ENCODE assay signal across 8 cellular contexts in genomic region chr1:47438321-47439150, GRCh38. TPM values are rescaled to one million over a fixed set of nuclear protein-coding genes. Genes with fewer than 3 reads are reported as not detected.
A peak's percentile ranks its signal among the peaks of the same experiment; 100 is the strongest.
DNase-seq lines count a peak whose midpoint lies in the region; ATAC-seq and TF ChIP-seq lines count a peak whose summit lies in the region.

No MANE protein-coding gene starts in this region.

- peaks cover 10% of the 10 kb centered on the region for H3K36me3 Mint-ChIP-seq in activated CD4-positive, alpha-beta T cell treated with anti-CD3 and anti-CD28 coated beads for 36 hours (ENCODE audit: low read depth)

- H3K27ac Mint-ChIP-seq in activated CD4-positive, alpha-beta T cell treated with anti-CD3 and anti-CD28 coated beads for 36 hours, result no peak overlapping the region

- H3K4me1 Mint-ChIP-seq in activated CD4-positive, alpha-beta T cell treated with anti-CD3 and anti-CD28 coated beads for 36 hours, result peaks cover 15% of the 10 kb centered on the region

- no peaks in the 10 kb centered on the region for H3K9me3 Mint-ChIP-seq in activated CD4-positive, alpha-beta T cell treated with anti-CD3 and anti-CD28 coated beads for 36 hours (ENCODE audit: low read depth)

- H3K4me3 Mint-ChIP-seq in activated CD4-positive, alpha-beta T cell treated with anti-CD3 and anti-CD28 coated beads for 36 hours, result peak overlapping the region; percentile 58

- H3K27me3 Mint-ChIP-seq in activated CD4-positive, alpha-beta T cell treated with anti-CD3 and anti-CD28 coated beads for 36 hours, result peaks cover 17% of the 10 kb centered on the region

- POLR2A ChIA-PET in activated CD4-positive, alpha-beta T cell treated with anti-CD3 and anti-CD28 coated beads for 36 hours (lab: Charles Lee), result interaction anchor here (0.6 to 2.0 kb wide), 2 partner anchors 23 to 124 kb away, joined by 3 to 9 read pairs; partner anchors contain the start of gene STIL

- no peak for ATAC-seq in activated CD4-positive, alpha-beta T cell treated with anti-CD3 and anti-CD28 coated beads for 36 hours

- TF ChIP-seq CTCF in fibroblast of pulmonary artery (IDR thresholded peaks at IDR 0.05; ENCODE audit: low read length, missing control alignments), result no peak

- intact Hi-C loops in activated CD4-positive, alpha-beta T cell treated with anti-CD3 and anti-CD28 coated beads for 36 hours (cut with DNase I, micrococcal nuclease), result loop anchor here (5.0 kb wide), 3 partner anchors 261 to 1191 kb away; partner anchors contain the start of genes RAD54L (in 1 of the 2) and SPATA6 (in 1 of the 2)

- peak overlapping the region; percentile 24 for H3K4me3 ChIP-seq in fibroblast of pulmonary artery (replicated peaks; ENCODE audit: low read depth, low read length)

- DNase-seq in activated CD4-positive, alpha-beta T cell treated with anti-CD3 and anti-CD28 coated beads for 36 hours, result peak; percentile 56
- DNase-seq in activated CD4-positive, alpha-beta T cell treated with anti-CD3 and anti-CD28 coated beads for 1 hour, result no peak
- peak; percentile 28 for DNase-seq in activated CD4-positive, alpha-beta T cell treated with anti-CD3 and anti-CD28 coated beads, Interleukin-2, amount 50 U/mL, for 4 hours
- no peak for DNase-seq in fibroblast of pulmonary artery (ENCODE audit: low read depth)
- peak; percentile 45 for DNase-seq in stimulated activated CD8-positive, alpha-beta memory T cell treated with anti-CD3 and anti-CD28 coated beads, Interleukin-4, amount 100 ng/mL, for 48 hours
- no peak for DNase-seq in putamen (ENCODE audit: low spot score)
- DNase-seq in A172 (ENCODE audit: low spot score), result no peak
- no peak for DNase-seq in NCI-H226

- CTCF ChIA-PET in activated CD4-positive, alpha-beta T cell treated with anti-CD3 and anti-CD28 coated beads for 36 hours (lab: Charles Lee), result interaction anchor here (0.6 to 3.6 kb wide), 20 partner anchors 7 to 363 kb away, joined by 3 to 28 read pairs (median 6); no protein-coding TSS in a partner anchor

RNA-seq across cellular contexts. Expression of gene FOXD2, which starts 0.7 kb away (rescaled TPM):
- under 1 TPM; 0.05 to 0.07 TPM for total RNA-seq in activated CD4-positive, alpha-beta T cell treated with anti-CD3 and anti-CD28 coated beads for 36 hours
- 0.07 and 0.55 TPM in 2 replicates for total RNA-seq in A172 (2014; rRNA removed; shearing (Covaris generic))

RNA-seq across cellular contexts. Expression of gene FOXE3, which starts 22.5 kb away (rescaled TPM):
- total RNA-seq in activated CD4-positive, alpha-beta T cell treated with anti-CD3 and anti-CD28 coated beads for 36 hours, result not detected
- total RNA-seq in A172 (2014; rRNA removed; shearing (Covaris generic)), result not detected in 2 replicates

Comparison
In these comparisons a context has a peak if more than half of its experiments do, and no peak if none do; other contexts are left out.
1. DNase-seq: peak in activated CD4-positive, alpha-beta T cell treated with anti-CD3 and anti-CD28 coated beads for 36 hours (single experiment), activated CD4-positive, alpha-beta T cell treated with anti-CD3 and anti-CD28 coated beads, Interleukin-2, amount 50 U/mL, for 4 hours (2 of 2) and stimulated activated CD8-positive, alpha-beta memory T cell treated with anti-CD3 and anti-CD28 coated beads, Interleukin-4, amount 100 ng/mL, for 48 hours (single experiment); none in activated CD4-positive, alpha-beta T cell treated with anti-CD3 and anti-CD28 coated beads for 1 hour (single experiment), fibroblast of pulmonary artery (single experiment), putamen (single experiment), A172 (single experiment) and NCI-H226 (single experiment).